22 cellular contexts compared by ENCODE assay signal in the genomic region with DNA sequence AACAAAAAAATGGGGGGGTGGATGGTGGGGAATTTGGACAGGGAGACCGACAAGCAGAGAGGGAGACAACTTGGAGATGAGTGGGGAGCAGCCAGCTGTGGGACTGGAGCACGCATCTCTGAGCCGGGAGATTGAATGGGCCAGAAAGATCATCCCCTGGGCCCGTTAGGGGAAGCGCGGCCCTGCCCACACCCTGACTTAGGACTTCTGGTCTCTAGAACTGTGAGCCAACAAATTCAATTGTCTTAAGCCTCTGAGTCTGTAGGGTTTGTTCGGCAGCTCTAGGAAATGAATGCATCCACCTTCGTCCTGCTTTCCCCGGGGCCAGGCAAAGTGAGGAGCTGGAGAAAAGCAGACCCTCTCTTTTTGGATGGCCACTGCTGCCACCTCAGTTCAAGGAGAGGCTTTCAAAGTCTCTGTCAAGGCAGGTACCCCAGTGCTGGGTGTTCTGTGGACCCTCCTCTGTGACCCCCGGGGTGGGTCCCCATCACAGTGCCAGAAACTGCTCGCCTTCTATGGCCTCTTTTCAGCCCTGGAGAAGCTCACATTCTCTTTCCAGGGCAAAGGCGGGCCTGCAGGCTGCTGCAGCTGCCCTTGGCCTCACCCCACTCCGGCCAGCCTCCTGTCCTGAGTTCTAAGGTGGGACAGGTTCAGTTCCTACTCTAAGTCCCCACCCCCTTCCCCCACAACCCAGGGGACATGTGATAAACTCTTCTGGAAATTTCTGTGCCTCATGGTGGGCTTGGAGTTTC.
DNase-seq lines count a peak whose midpoint lies in the region; ATAC-seq, FAIRE-seq and TF ChIP-seq lines count a peak whose summit lies in the region.
"Had no signal": no experiment of that assay in that cellular context is flagged by ENCODE, and none has a peak within 500 bp of the region (broad histone marks: within the 10 kb centered on the region; RNA-seq: fewer than 3 reads in every experiment).

No MANE protein-coding gene starts in this region.

- TF ChIP-seq EP300 in HepG2 (IDR thresholded peaks at IDR 0.05; ENCODE audit: low read depth in 2 of 2, low read length in 2 of 2) (no peak), HepG2 (CRISPR knock-in tag; IDR thresholded peaks at IDR 0.05; ENCODE audit: borderline replicate concordance) (no peak)

- POLR2A ChIA-PET in HepG2 (lab: Yijun Ruan, JAX), result interaction anchor here (1.3 to 4.3 kb wide), 5 partner anchors 8 to 18 kb away, joined by 4 to 34 read pairs (median 9); no protein-coding TSS in a partner anchor

- no TSS peak for BruUV-seq in HepG2 (replicated peaks; lab: Mats Ljungman, UMichigan)

- in situ Hi-C loops in HepG2 (cut with HindIII; ENCODE audit: extremely low pct_ligation_motif_present, low pct_unique_long_range_greater_than_20kb), result no loop called here

- H3K9ac ChIP-seq in HepG2 (ENCODE audit: insufficient read depth, low read depth, low read length), result peak overlapping the region; percentile 28; the same call in 1 of the 2 replicates
- no peak overlapping the region for H3K9ac ChIP-seq in MM.1S (ENCODE audit: low read length)
- H3K9ac ChIP-seq: KMS-11 had no signal

- H4K20me1 ChIP-seq in HepG2 (ENCODE audit: insufficient read depth, low read length) (no peaks in the 10 kb centered on the region), MM.1S (ENCODE audit: insufficient read depth, low read length) (no peaks in the 10 kb centered on the region)

- no peak overlapping the region for H2AFZ ChIP-seq in HepG2 (ENCODE audit: low read length)
- no peak overlapping the region for H2AFZ ChIP-seq in MM.1S (ENCODE audit: low read length)

- ATAC-seq in HepG2 (no peak), right lobe of liver (no peak), sciatic nerve (peak; percentile 19), esophagus mucosa (no peak), GM21526 (IDR thresholded peaks at IDR 0.05; ENCODE audit: low FRiP score, unreplicated experiment) (no peak)
- ATAC-seq: GM12878 had no signal

- H3K4me3 ChIP-seq in HepG2 (replicated peaks in 1 of 3; ENCODE audit: insufficient read depth in 1 of 3, low read depth in 2 of 3, low read length in 3 of 3), result no peak overlapping the region
- peak overlapping the region in 1 of 3 donors; percentile 34 for H3K4me3 ChIP-seq in right lobe of liver
- no peak overlapping the region for H3K4me3 ChIP-seq in MM.1S (ENCODE audit: low read length)
- H3K4me3 ChIP-seq: GM12878, Peyer's patch had no signal

- H3K27ac ChIP-seq in HepG2 (ENCODE audit: extremely low read length, insufficient read depth, low read length) (peak overlapping the region; percentile 97), right lobe of liver (no peak overlapping the region), MM.1S (ENCODE audit: low read length) (no peak overlapping the region)
- H3K27ac ChIP-seq: KMS-11, Peyer's patch had no signal

- DNase-seq in HepG2 (ENCODE audit: low spot score) (no peak), right lobe of liver (no peak), dermis blood vessel endothelial cell (peak; percentile 63), mesenteric fat pad (ENCODE audit: low spot score) (peak; percentile 65), sciatic nerve (ENCODE audit: low spot score) (no peak), MM.1S (no peak)
- DNase-seq: CD4-positive, CD25-positive, alpha-beta regulatory T cell; DMS79 treated with DMSO at 0.1 percent for 48 hours; NCI-H1105; NCI-H146; NCI-H2029 treated with DMSO at 0.1 percent for 48 hours; NCI-H345; NCI-H524; NCI-H774; NK-92 treated with Interleukin-12 subunit alpha and Interleukin-12 subunit beta, amount 100 ng/mL, for 24 hours; Peyer's patch had no signal

- CTCF ChIA-PET in HepG2 (lab: Yijun Ruan, JAX; ENCODE audit: low intra/inter-chr PET ratio, low total read pairs), result no interaction called here

- H3K27me3 ChIP-seq in HepG2 (ENCODE audit: control insufficient read depth in 1 of 2, insufficient read depth in 2 of 2, low read length in 2 of 2), result no peaks in the 10 kb centered on the region
- no peaks in the 10 kb centered on the region for H3K27me3 ChIP-seq in right lobe of liver
- H3K27me3 ChIP-seq in MM.1S (replicated peaks; ENCODE audit: insufficient read depth, low read length), result no peaks in the 10 kb centered on the region
- H3K27me3 ChIP-seq: Peyer's patch had no signal

- WGBS in HepG2 (ENCODE audit: low lambda C conversion rate), result 98% methylated on average over 8 of the region's 13 CpGs
- WGBS in right lobe of liver (ENCODE audit: insufficient coverage, low coverage, low lambda C conversion rate, missing lambda C conversion rate), result 93% methylated on average over 5 of the region's 13 CpGs

- H3K9me3 ChIP-seq in HepG2 (ENCODE audit: low read length) (no peaks in the 10 kb centered on the region), right lobe of liver (no peaks in the 10 kb centered on the region), MM.1S (replicated peaks; ENCODE audit: insufficient read depth, low read length) (no peaks in the 10 kb centered on the region)
- H3K9me3 ChIP-seq: Peyer's patch had no signal

- no peaks in the 10 kb centered on the region for H3K79me2 ChIP-seq in HepG2 (ENCODE audit: insufficient read depth, low read length)
- H3K79me2 ChIP-seq in MM.1S (ENCODE audit: low read length), result no peaks in the 10 kb centered on the region

- H3K9me2 ChIP-seq in MM.1S (replicated peaks; ENCODE audit: insufficient read depth, low read length), result no peaks in the 10 kb centered on the region

- TF ChIP-seq RAD21 in HepG2 (CRISPR knock-in tag; IDR thresholded peaks at IDR 0.05), result no peak

- H3K36me3 ChIP-seq in HepG2 (replicated peaks in 1 of 2; ENCODE audit: control insufficient read depth in 1 of 2, insufficient read depth in 2 of 2, low read length in 2 of 2), result no peaks in the 10 kb centered on the region
- no peaks in the 10 kb centered on the region for H3K36me3 ChIP-seq in right lobe of liver
- H3K36me3 ChIP-seq in MM.1S (replicated peaks; ENCODE audit: insufficient read depth, low read length), result no peaks in the 10 kb centered on the region
- H3K36me3 ChIP-seq: Peyer's patch had no signal

- no peak for FAIRE-seq in HepG2 (lab: Jason Lieb, UNC)
- FAIRE-seq: A204.1, GM12878, H54 had no signal

- TF ChIP-seq CTCF in HepG2 (CRISPR knock-in tag; IDR thresholded peaks at IDR 0.05), result no peak
- TF ChIP-seq CTCF in right lobe of liver (IDR thresholded peaks at IDR 0.05), result no peak
- no peak for TF ChIP-seq CTCF in MM.1S (IDR thresholded peaks at IDR 0.05; ENCODE audit: low read length)

- H3K4me2 ChIP-seq in HepG2 (ENCODE audit: low read depth, low read length) (no peak overlapping the region), MM.1S (ENCODE audit: low read depth, low read length) (no peak overlapping the region)
- H3K4me2 ChIP-seq: KMS-11 had no signal

- H3F3A ChIP-seq in MM.1S (ENCODE audit: insufficient read depth, low read length), result no peaks in the 10 kb centered on the region

- TF ChIP-seq POLR2A in HepG2 (IDR thresholded peaks at IDR 0.05; ENCODE audit: insufficient read depth in 1 of 2, low read depth in 2 of 2, low read length in 2 of 2), result no peak
- TF ChIP-seq POLR2A in right lobe of liver (IDR thresholded peaks at IDR 0.05), result no peak

- peaks cover 60% of the 10 kb centered on the region for H3K4me1 ChIP-seq in HepG2 (ENCODE audit: insufficient read depth, low read length)
- peaks cover 0 to 19% (median 11%) of the 10 kb centered on the region in 4 donors for H3K4me1 ChIP-seq in right lobe of liver
- no peaks in the 10 kb centered on the region for H3K4me1 ChIP-seq in MM.1S (ENCODE audit: low read length)
- H3K4me1 ChIP-seq: Peyer's patch had no signal

- intact Hi-C loops in HepG2 (cut with micrococcal nuclease; ENCODE audit: unreplicated experiment), result no loop called here
- intact Hi-C loops in right lobe of liver (cut with DNase I), result no loop called here
- intact Hi-C loops in sciatic nerve (cut with DNase I), result no loop called here

TF ChIP-seq in HepG2, 621 proteins besides CTCF, POLR2A, EP300 and RAD21 (continues in another document):
- TF ChIP-seq NFIB (CRISPR knock-in tag; IDR thresholded peaks at IDR 0.05; ENCODE audit: borderline replicate concordance), result no peak
- no peak for TF ChIP-seq SNAPC5 (CRISPR knock-in tag; IDR thresholded peaks at IDR 0.05; ENCODE audit: borderline replicate concordance)
- TF ChIP-seq ATF7 (IDR thresholded peaks at IDR 0.05), result no peak
- TF ChIP-seq ATF7 (CRISPR knock-in tag; IDR thresholded peaks at IDR 0.05), result no peak
- TF ChIP-seq, protein P1, sequence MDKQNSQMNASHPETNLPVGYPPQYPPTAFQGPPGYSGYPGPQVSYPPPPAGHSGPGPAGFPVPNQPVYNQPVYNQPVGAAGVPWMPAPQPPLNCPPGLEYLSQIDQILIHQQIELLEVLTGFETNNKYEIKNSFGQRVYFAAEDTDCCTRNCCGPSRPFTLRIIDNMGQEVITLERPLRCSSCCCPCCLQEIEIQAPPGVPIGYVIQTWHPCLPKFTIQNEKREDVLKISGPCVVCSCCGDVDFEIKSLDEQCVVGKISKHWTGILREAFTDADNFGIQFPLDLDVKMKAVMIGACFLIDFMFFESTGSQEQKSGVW (CRISPR knock-in tag; IDR thresholded peaks at IDR 0.05; ENCODE audit: borderline replicate concordance), result no peak
- no peak for TF ChIP-seq ZNF136 (CRISPR knock-in tag; IDR thresholded peaks at IDR 0.05; ENCODE audit: low read depth)

Comparison
In these comparisons a context has a peak if more than half of its experiments do, and no peak if none do; other contexts are left out.
1. DNase-seq: peak in dermis blood vessel endothelial cell (single experiment) and mesenteric fat pad (single experiment); none in HepG2 (single experiment), right lobe of liver (0 of 3), sciatic nerve (single experiment) and MM.1S (single experiment).